ENCODE assay signal across 8 cellular contexts in genomic region chr12:48001426-48002178, GRCh38. TPM values are rescaled to one million over a fixed set of nuclear protein-coding genes. Genes with fewer than 3 reads are reported as not detected.
DNase-seq lines count a peak whose midpoint lies in the region; ATAC-seq lines count a peak whose summit lies in the region.

No MANE protein-coding gene starts in this region.

- H3K36me3 Mint-ChIP-seq in naive thymus-derived CD8-positive, alpha-beta T cell = no peaks in the 10 kb centered on the region

- H3K4me3 ChIP-seq in H7 (ENCODE audit: insufficient read depth, low read depth, low read length) (peak overlapping the region; percentile 42), SK-N-MC (peak overlapping the region; percentile 88)

- no peaks in the 10 kb centered on the region for H3K9me3 Mint-ChIP-seq in naive thymus-derived CD8-positive, alpha-beta T cell

- H3K27ac Mint-ChIP-seq in naive thymus-derived CD8-positive, alpha-beta T cell = no peak overlapping the region

- no peak overlapping the region for H3K9ac ChIP-seq in SK-N-MC (ENCODE audit: insufficient read length)

- H3K9me3 ChIP-seq in SK-N-MC (ENCODE audit: low read depth, low read length) = no peaks in the 10 kb centered on the region

- ATAC-seq in esophagus mucosa = peak; percentile 68
- ATAC-seq in naive thymus-derived CD8-positive, alpha-beta T cell = peak; percentile 22 to 42
- ATAC-seq in GM18907 (IDR thresholded peaks at IDR 0.05; ENCODE audit: unreplicated experiment) = no peak

- H3K36me3 ChIP-seq in H7 (replicated peaks; ENCODE audit: control insufficient read depth, insufficient read depth, low read length) = no peaks in the 10 kb centered on the region
- no peaks in the 10 kb centered on the region for H3K36me3 ChIP-seq in SK-N-MC (ENCODE audit: insufficient read depth, low read length)

- peaks cover 23 to 43% (median 39%) of the 10 kb centered on the region in 4 donors for H3K4me1 Mint-ChIP-seq in naive thymus-derived CD8-positive, alpha-beta T cell

- H3K27me3 Mint-ChIP-seq in naive thymus-derived CD8-positive, alpha-beta T cell = peaks cover 53 to 92% (median 71%) of the 10 kb centered on the region in 5 donors

- DNase-seq in AG08395 (ENCODE audit: low spot score) (peak; percentile 71), H7 (peak; percentile 92), SK-N-MC (ENCODE audit: low read depth, low spot score) (no peak), GM19238 (ENCODE audit: insufficient read length, low spot score) (no peak), dedifferentiated amniotic fluid mesenchymal stem cell (ENCODE audit: extremely low spot score) (no peak)
- peak in 2 of 10 donors; percentile 8 to 54 for DNase-seq in naive thymus-derived CD8-positive, alpha-beta T cell

- POLR2A ChIA-PET in naive thymus-derived CD8-positive, alpha-beta T cell (lab: Charles Lee) = interaction anchor here (0.5 to 0.9 kb wide), 2 partner anchors 10 to 118 kb away, joined by 3 read pairs; no protein-coding TSS in a partner anchor

- H3K4me3 Mint-ChIP-seq in naive thymus-derived CD8-positive, alpha-beta T cell = peak overlapping the region; percentile 57 to 86 (median 80)

- H3K27ac ChIP-seq in SK-N-MC = peak overlapping the region; percentile 34; the same call in 1 of the 2 replicates

- peaks cover 98% of the 10 kb centered on the region for H3K27me3 ChIP-seq in H7 (ENCODE audit: control insufficient read depth, insufficient read depth, low read length)

RNA-seq across cellular contexts. Expression of gene COL2A1, which starts 2.7 kb away (rescaled TPM):
- total RNA-seq in H7 (2014; rRNA removed; shearing (Covaris generic)) = 2.0 and 4.6 TPM in 2 replicates
- not detected for total RNA-seq in esophagus mucosa
- under 1 TPM in 1 of 2 experiments, not detected in 1; 0.52 TPM for total RNA-seq in naive thymus-derived CD8-positive, alpha-beta T cell
- polyA plus RNA-seq in naive thymus-derived CD8-positive, alpha-beta T cell = not detected

RNA-seq across cellular contexts. Expression of gene TMEM106C, which starts 38.2 kb away (rescaled TPM):
- 13.4 and 15.6 TPM in 2 replicates for total RNA-seq in H7 (2014; rRNA removed; shearing (Covaris generic))
- total RNA-seq in esophagus mucosa = 45.4 TPM
- 10 to 100 TPM; 31.4 to 35.9 TPM for total RNA-seq in naive thymus-derived CD8-positive, alpha-beta T cell
- 10 to 100 TPM; 37.0 to 52.8 (median 51.4) TPM for polyA plus RNA-seq in naive thymus-derived CD8-positive, alpha-beta T cell

Comparison
In these comparisons a context has a peak if more than half of its experiments do, and no peak if none do; other contexts are left out.
1. DNase-seq: peak in AG08395 (single experiment) and H7 (single experiment); none in SK-N-MC (single experiment), GM19238 (single experiment) and dedifferentiated amniotic fluid mesenchymal stem cell (single experiment).